Comparison of ENCODE assay signal across 16 cellular contexts in the genomic region with DNA sequence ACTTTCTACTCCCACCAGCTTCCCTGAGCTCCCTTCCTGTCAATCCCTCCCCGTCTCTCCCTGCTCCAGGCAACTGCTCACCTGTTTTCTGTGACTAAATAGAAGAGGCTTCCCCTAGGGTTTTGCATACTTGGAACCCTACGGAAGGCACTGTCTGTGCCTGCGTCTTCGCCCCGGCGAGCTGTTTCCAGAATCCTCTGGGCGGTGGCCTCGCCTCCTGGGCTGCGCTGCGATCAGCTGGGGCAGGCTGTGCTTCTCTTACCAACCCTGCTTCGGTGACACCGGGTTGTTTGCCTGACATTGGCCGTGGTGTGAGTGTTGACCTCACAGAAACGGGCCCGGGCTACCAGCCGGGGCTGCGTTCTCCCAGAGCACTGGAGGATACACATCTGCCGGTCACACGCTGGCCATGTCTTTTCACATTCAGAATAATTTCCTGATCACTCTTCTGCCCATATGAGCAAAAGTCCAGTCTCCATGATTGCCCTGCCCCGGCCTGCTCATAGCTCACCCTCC. TPM values are rescaled to one million over a fixed set of nuclear protein-coding genes. Genes with fewer than 3 reads are reported as not detected.
A peak's percentile ranks its signal among the peaks of the same experiment; 100 is the strongest.
DNase-seq lines count a peak whose midpoint lies in the region; ATAC-seq and TF ChIP-seq lines count a peak whose summit lies in the region.
"Had no signal": no experiment of that assay in that cellular context is flagged by ENCODE, and none has a peak within 500 bp of the region (broad histone marks: within the 10 kb centered on the region; RNA-seq: fewer than 3 reads in every experiment).

No MANE protein-coding gene starts in this region.

- no peaks in the 10 kb centered on the region for H3K27me3 ChIP-seq in duodenal mucosa (ENCODE audit: control insufficient read depth in 1 of 2, insufficient read depth in 2 of 2, low read length in 2 of 2)
- no peaks in the 10 kb centered on the region for H3K27me3 ChIP-seq in ovary
- H3K27me3 ChIP-seq: adrenal gland, tibial artery had no signal

- no peak for TF ChIP-seq EP300 in ovary (IDR thresholded peaks at IDR 0.05)

- H3K36me3 ChIP-seq in duodenal mucosa (ENCODE audit: control insufficient read depth in 1 of 2, insufficient read depth in 2 of 2, low read length in 2 of 2) (no peaks in the 10 kb centered on the region), ovary (no peaks in the 10 kb centered on the region)
- H3K36me3 ChIP-seq: adrenal gland, tibial artery had no signal

- intact Hi-C loops in ovary (cut with DNase I): no loop called here

- TF ChIP-seq CTCF in ovary (IDR thresholded peaks at IDR 0.05): no peak

- H3K9me3 ChIP-seq in duodenal mucosa (ENCODE audit: control insufficient read depth in 1 of 2, low read length in 2 of 2) (no peaks in the 10 kb centered on the region), ovary (no peaks in the 10 kb centered on the region)
- H3K9me3 ChIP-seq: A549, adrenal gland, tibial artery had no signal

- H3K27me3 Mint-ChIP-seq in IgD-negative memory B cell: no peaks in the 10 kb centered on the region
- H3K27me3 Mint-ChIP-seq in stimulated activated memory B cell treated with anti-CD40 and anti-IgM and Interleukin-4, amounts not matched to agents 10 μg/mL and 1 μg/mL and 100 μg/mL, for 72 hours: no peaks in the 10 kb centered on the region

- peak overlapping the region; percentile 99 to 100 (median 100) for H3K27ac Mint-ChIP-seq in IgD-negative memory B cell
- peak overlapping the region; percentile 100 for H3K27ac Mint-ChIP-seq in stimulated activated memory B cell treated with anti-CD40 and anti-IgM and Interleukin-4, amounts not matched to agents 10 μg/mL and 1 μg/mL and 100 μg/mL, for 72 hours

- H3K4me3 ChIP-seq in duodenal mucosa (ENCODE audit: low read depth in 1 of 2, low read length in 2 of 2) (peak overlapping the region in 1 of 2 donors; percentile 58), ovary (no peak overlapping the region)
- H3K4me3 ChIP-seq: A549, adrenal gland had no signal

- H3K36me3 Mint-ChIP-seq in IgD-negative memory B cell: peaks cover 1% of the 10 kb centered on the region
- H3K36me3 Mint-ChIP-seq in stimulated activated memory B cell treated with anti-CD40 and anti-IgM and Interleukin-4, amounts not matched to agents 10 μg/mL and 1 μg/mL and 100 μg/mL, for 72 hours: peaks cover 7% of the 10 kb centered on the region

- H3K27ac ChIP-seq in duodenal mucosa (ENCODE audit: low read depth, low read length): peak overlapping the region; percentile 36
- H3K27ac ChIP-seq in ovary: no peak overlapping the region
- no peak overlapping the region for H3K27ac ChIP-seq in substantia nigra (ENCODE audit: low read depth, low read length, poor library complexity, severe bottlenecking)
- H3K27ac ChIP-seq: A549, adrenal gland, tibial artery had no signal

- peaks cover 50 to 69% (median 56%) of the 10 kb centered on the region in 3 donors for H3K4me1 Mint-ChIP-seq in IgD-negative memory B cell
- peaks cover 80% of the 10 kb centered on the region for H3K4me1 Mint-ChIP-seq in stimulated activated memory B cell treated with anti-CD40 and anti-IgM and Interleukin-4, amounts not matched to agents 10 μg/mL and 1 μg/mL and 100 μg/mL, for 72 hours

- DNase-seq in activated CD8-positive, alpha-beta memory T cell treated with anti-CD3 and anti-CD28 coated beads for 24 hours: peak; percentile 63
- no peak for DNase-seq in activated CD8-positive, alpha-beta memory T cell treated with anti-CD3 and anti-CD28 coated beads, Interleukin-2, amount 50 U/mL, for 4 hours
- no peak for DNase-seq in ovary
- DNase-seq in ecto neural progenitor cell (ENCODE audit: low spot score): no peak
- DNase-seq in substantia nigra (lab: John Stamatoyannopoulos, UW): no peak
- DNase-seq: adrenal gland, dorsolateral prefrontal cortex, NCI-H1436, NCI-H524 treated with DMSO at 0.1 percent for 48 hours, SHP77 treated with DMSO at 0.1 percent for 48 hours, tibial artery had no signal

- peak; percentile 40 for ATAC-seq in stimulated activated memory B cell treated with anti-CD40 and anti-IgM and Interleukin-4, amounts not matched to agents 10 μg/mL and 1 μg/mL and 100 μg/mL, for 72 hours
- ATAC-seq: A549 had no signal

- H3K9me3 Mint-ChIP-seq in IgD-negative memory B cell: no peaks in the 10 kb centered on the region
- no peaks in the 10 kb centered on the region for H3K9me3 Mint-ChIP-seq in stimulated activated memory B cell treated with anti-CD40 and anti-IgM and Interleukin-4, amounts not matched to agents 10 μg/mL and 1 μg/mL and 100 μg/mL, for 72 hours

- H3K9ac ChIP-seq in duodenal mucosa (ENCODE audit: low read depth in 1 of 2, low read length in 2 of 2): peak overlapping the region; percentile 35 to 47

- H3K4me1 ChIP-seq in duodenal mucosa (ENCODE audit: control insufficient read depth in 1 of 2, insufficient read depth in 2 of 2, low read length in 2 of 2) (peaks cover 6 to 32% of the 10 kb centered on the region in 2 donors), ovary (ENCODE audit: insufficient read depth) (no peaks in the 10 kb centered on the region)
- H3K4me1 ChIP-seq: A549, adrenal gland, tibial artery had no signal

- 93 to 98% (median 95%) methylated on average over 20 of the region's 20 CpGs for WGBS in ovary, 3 donors

- TF ChIP-seq POLR2A in ovary (IDR thresholded peaks at IDR 0.05): no peak

- peak overlapping the region; percentile 93 to 99 (median 97) for H3K4me3 Mint-ChIP-seq in IgD-negative memory B cell
- H3K4me3 Mint-ChIP-seq in stimulated activated memory B cell treated with anti-CD40 and anti-IgM and Interleukin-4, amounts not matched to agents 10 μg/mL and 1 μg/mL and 100 μg/mL, for 72 hours: peak overlapping the region; percentile 87

RNA-seq across cellular contexts. Expression of a gene that starts 29.4 kb away (rescaled TPM):
- 79.3 TPM for polyA plus RNA-seq in IgD-negative memory B cell
- total RNA-seq in ovary: not detected
- polyA plus RNA-seq in ovary: under 1 TPM in 1 of 2 donors, not detected in 1; 0.18 TPM
- total RNA-seq: adrenal gland, renal cortical epithelial cell had no signal
- polyA plus RNA-seq: adrenal gland had no signal

Comparison
In these comparisons a context has a peak if more than half of its experiments do, and no peak if none do; other contexts are left out.
1. RNA of a gene that starts 29.4 kb away (polyA plus RNA-seq): 79.3 TPM in IgD-negative memory B cell (single experiment); 0.18 TPM in ovary; every median in the first group is over 10 times any median in the second.